10 cellular contexts compared by ENCODE assay signal in the genomic region with DNA sequence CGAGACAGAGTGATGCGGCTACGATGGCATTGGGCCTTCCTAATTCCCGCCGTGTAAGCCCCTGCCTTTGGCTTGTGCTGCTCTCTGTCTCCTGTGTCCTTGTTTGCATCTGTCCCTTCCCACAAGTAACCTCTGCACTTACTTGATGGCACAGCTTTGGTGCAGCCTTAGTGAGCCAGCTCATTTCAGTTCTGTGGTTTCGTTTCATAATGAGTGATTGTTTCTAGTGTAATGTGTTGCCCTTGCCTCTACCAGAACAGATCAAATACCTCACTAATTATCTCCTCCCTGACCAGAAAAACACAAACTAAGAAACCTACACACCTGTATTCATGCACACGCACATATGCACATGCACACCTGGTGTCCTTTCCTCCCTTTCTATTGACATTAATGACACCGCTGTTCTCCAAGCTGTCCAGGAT. TPM values are rescaled to one million over a fixed set of nuclear protein-coding genes. Genes with fewer than 3 reads are reported as not detected.
DNase-seq lines count a peak whose midpoint lies in the region; ATAC-seq, FAIRE-seq and TF ChIP-seq lines count a peak whose summit lies in the region.
"Had no signal": no experiment of that assay in that cellular context is flagged by ENCODE, and none has a peak within 500 bp of the region (broad histone marks: within the 10 kb centered on the region; RNA-seq: fewer than 3 reads in every experiment).

No MANE protein-coding gene starts in this region.

- 97% methylated on average over 8 of the region's 8 CpGs for WGBS in HepG2 (ENCODE audit: low lambda C conversion rate)

- peak; percentile 53 for ATAC-seq in GM18519 (IDR thresholded peaks at IDR 0.05; ENCODE audit: low FRiP score, unreplicated experiment)
- peak; percentile 86 for ATAC-seq in GM19455 (IDR thresholded peaks at IDR 0.05; ENCODE audit: unreplicated experiment)
- peak; percentile 55 for ATAC-seq in HG03196 (IDR thresholded peaks at IDR 0.05; ENCODE audit: unreplicated experiment)
- no peak for ATAC-seq in HepG2

- H3K4me2 ChIP-seq in HepG2 (ENCODE audit: low read depth, low read length), result no peak overlapping the region

- TF ChIP-seq RAD21 in HepG2 (CRISPR knock-in tag; IDR thresholded peaks at IDR 0.05), result no peak

- peaks cover 15% of the 10 kb centered on the region for H3K36me3 Mint-ChIP-seq in activated naive CD8-positive, alpha-beta T cell treated with anti-CD3 and anti-CD28 coated beads for 36 hours

- no peaks in the 10 kb centered on the region; a peak in 1 of 5 replicates for H3K36me3 ChIP-seq in HepG2 (replicated peaks in 1 of 2; ENCODE audit: control insufficient read depth in 1 of 2, insufficient read depth in 2 of 2, low read length in 2 of 2)

- H3K27me3 Mint-ChIP-seq in activated naive CD8-positive, alpha-beta T cell treated with anti-CD3 and anti-CD28 coated beads for 36 hours, result no peaks in the 10 kb centered on the region

- BruUV-seq in HepG2 (replicated peaks; lab: Mats Ljungman, UMichigan), result no TSS peak

- H3K79me2 ChIP-seq in HepG2 (ENCODE audit: insufficient read depth, low read length), result no peaks in the 10 kb centered on the region

- no peak overlapping the region for H3K4me3 ChIP-seq in HepG2 (replicated peaks in 1 of 3; ENCODE audit: insufficient read depth in 1 of 3, low read depth in 2 of 3, low read length in 3 of 3)

- FAIRE-seq in HepG2 (lab: Jason Lieb, UNC), result no peak
- FAIRE-seq: endometrium had no signal

- no peak for TF ChIP-seq EP300 in HepG2 (IDR thresholded peaks at IDR 0.05; ENCODE audit: low read depth in 2 of 2, low read length in 2 of 2)
- TF ChIP-seq EP300 in HepG2 (CRISPR knock-in tag; IDR thresholded peaks at IDR 0.05; ENCODE audit: borderline replicate concordance), result no peak

- no peak overlapping the region for H3K9ac ChIP-seq in HepG2 (ENCODE audit: insufficient read depth, low read depth, low read length)

- peaks cover 14% of the 10 kb centered on the region for H3K4me1 Mint-ChIP-seq in activated naive CD8-positive, alpha-beta T cell treated with anti-CD3 and anti-CD28 coated beads for 36 hours

- peak; percentile 10 for DNase-seq in activated naive CD8-positive, alpha-beta T cell treated with anti-CD3 and anti-CD28 coated beads for 36 hours
- DNase-seq in NOMO-1 (lab: John Stamatoyannopoulos, UW; ENCODE audit: unreplicated experiment in 2 of 2) (no peak), HepG2 (ENCODE audit: low spot score) (no peak), HCEC 1CT (no peak), dedifferentiated amniotic fluid mesenchymal stem cell (ENCODE audit: extremely low spot score) (no peak)
- DNase-seq: EL had no signal

- H3K27me3 ChIP-seq in HepG2 (ENCODE audit: control insufficient read depth in 1 of 2, insufficient read depth in 2 of 2, low read length in 2 of 2), result no peaks in the 10 kb centered on the region

- POLR2A ChIA-PET in HepG2 (lab: Yijun Ruan, JAX), result no interaction called here

- in situ Hi-C loops in HepG2 (cut with HindIII; ENCODE audit: extremely low pct_ligation_motif_present, low pct_unique_long_range_greater_than_20kb), result no loop called here

- TF ChIP-seq CTCF in HepG2 (CRISPR knock-in tag; IDR thresholded peaks at IDR 0.05), result no peak

- TF ChIP-seq POLR2A in HepG2 (IDR thresholded peaks at IDR 0.05; ENCODE audit: insufficient read depth in 1 of 2, low read depth in 2 of 2, low read length in 2 of 2), result no peak

- intact Hi-C loops in HepG2 (cut with micrococcal nuclease; ENCODE audit: unreplicated experiment), result no loop called here

- no peak overlapping the region for H3K27ac ChIP-seq in HepG2 (ENCODE audit: extremely low read length, insufficient read depth, low read length)

- no peaks in the 10 kb centered on the region for H3K9me3 Mint-ChIP-seq in activated naive CD8-positive, alpha-beta T cell treated with anti-CD3 and anti-CD28 coated beads for 36 hours

- CTCF ChIA-PET in HepG2 (lab: Yijun Ruan, JAX; ENCODE audit: low intra/inter-chr PET ratio, low total read pairs), result no interaction called here

- no peaks in the 10 kb centered on the region for H3K9me3 ChIP-seq in HepG2 (ENCODE audit: low read length)

- no peak overlapping the region for H2AFZ ChIP-seq in HepG2 (ENCODE audit: low read length)

- peaks cover 12% of the 10 kb centered on the region for H3K4me1 ChIP-seq in HepG2 (ENCODE audit: insufficient read depth, low read length)

- H4K20me1 ChIP-seq in HepG2 (ENCODE audit: insufficient read depth, low read length), result peaks cover 7% of the 10 kb centered on the region; the same call in 1 of the 2 replicates

- no peak overlapping the region for H3K4me3 Mint-ChIP-seq in activated naive CD8-positive, alpha-beta T cell treated with anti-CD3 and anti-CD28 coated beads for 36 hours

- no peak overlapping the region for H3K27ac Mint-ChIP-seq in activated naive CD8-positive, alpha-beta T cell treated with anti-CD3 and anti-CD28 coated beads for 36 hours

TF ChIP-seq in HepG2, 621 proteins besides CTCF, POLR2A, EP300 and RAD21:
- no peak for TF ChIP-seq HIVEP1 (CRISPR knock-in tag; IDR thresholded peaks at IDR 0.05)
- TF ChIP-seq NPAS2 (CRISPR knock-in tag; IDR thresholded peaks at IDR 0.05; ENCODE audit: borderline replicate concordance), result no peak
TF ChIP-seq in HepG2: peak in this region for 0.

RNA-seq across cellular contexts. Expression of a gene that starts 58.8 kb away (rescaled TPM):
- 10 to 100 TPM; 27.6 to 29.4 TPM for total RNA-seq in activated naive CD8-positive, alpha-beta T cell treated with anti-CD3 and anti-CD28 coated beads for 36 hours
- total RNA-seq in HepG2 (2016; rRNA removed; fragmentation: Illumina TruSeq; extraction: Trizol), result 16.7 and 23.6 TPM in 2 replicates
- 13.1 and 14.5 TPM in 2 replicates for total RNA-seq in HepG2 (2016; cell fraction: cytosol; rRNA removed; fragmentation: Illumina TruSeq; extraction: Trizol; ENCODE audit: low read depth)
- 17.2 and 21.5 TPM in 2 replicates for total RNA-seq in HepG2 (2016; cell fraction: insoluble cytoplasmic fraction; rRNA removed; fragmentation: Illumina TruSeq; extraction: Trizol)
- 24.9 and 31.5 TPM in 2 replicates for total RNA-seq in HepG2 (2016; cell fraction: membrane; rRNA removed; fragmentation: Illumina TruSeq; extraction: Trizol)
- total RNA-seq in HepG2 (2016; cell fraction: nucleus; rRNA removed; fragmentation: Illumina TruSeq; extraction: Trizol), result 10.9 and 11.2 TPM in 2 replicates
- polyA plus RNA-seq in HepG2 (2011; rRNA removed), result 8.4 and 8.5 TPM in 2 replicates
- 4.6 and 7.2 TPM in 2 replicates for polyA plus RNA-seq in HepG2 (2011; cell fraction: cytosol; rRNA removed)
- polyA plus RNA-seq in HepG2 (2011; cell fraction: nucleus; rRNA removed), result 7.4 TPM in 2 replicates
- 6.3 and 6.9 TPM in 2 replicates for polyA plus RNA-seq in HepG2 (2012)
- polyA plus RNA-seq in HepG2 (2016; cell fraction: cytosol; fragmentation: Illumina TruSeq; extraction: Trizol; ENCODE audit: low read depth), result 9.1 and 9.5 TPM in 2 replicates
- 13.1 and 17.4 TPM in 2 replicates for polyA plus RNA-seq in HepG2 (2016; cell fraction: insoluble cytoplasmic fraction; fragmentation: Illumina TruSeq; extraction: Trizol; ENCODE audit: low read depth)
- polyA plus RNA-seq in HepG2 (2016; cell fraction: membrane; fragmentation: Illumina TruSeq; extraction: Trizol; ENCODE audit: low read depth), result 18.9 and 19.4 TPM in 2 replicates
- 11.1 and 12.7 TPM in 2 replicates for polyA plus RNA-seq in HepG2 (2016; cell fraction: nucleus; fragmentation: Illumina TruSeq; extraction: Trizol; ENCODE audit: insufficient read depth, low read depth)
- polyA minus RNA-seq in HepG2 (2011; rRNA and poly(A)+ RNA removed; ENCODE audit: low replicate concordance), result 12.8 TPM in 1 of 2 replicates, not detected in the other
- polyA minus RNA-seq in HepG2 (2011; cell fraction: cytosol; rRNA and poly(A)+ RNA removed), result 9.5 and 11.9 TPM in 2 replicates
- 13.4 and 15.9 TPM in 2 replicates for polyA minus RNA-seq in HepG2 (2011; cell fraction: nucleus; rRNA and poly(A)+ RNA removed)
